ENCODE assay signal across 1 cellular context in the genomic region with DNA sequence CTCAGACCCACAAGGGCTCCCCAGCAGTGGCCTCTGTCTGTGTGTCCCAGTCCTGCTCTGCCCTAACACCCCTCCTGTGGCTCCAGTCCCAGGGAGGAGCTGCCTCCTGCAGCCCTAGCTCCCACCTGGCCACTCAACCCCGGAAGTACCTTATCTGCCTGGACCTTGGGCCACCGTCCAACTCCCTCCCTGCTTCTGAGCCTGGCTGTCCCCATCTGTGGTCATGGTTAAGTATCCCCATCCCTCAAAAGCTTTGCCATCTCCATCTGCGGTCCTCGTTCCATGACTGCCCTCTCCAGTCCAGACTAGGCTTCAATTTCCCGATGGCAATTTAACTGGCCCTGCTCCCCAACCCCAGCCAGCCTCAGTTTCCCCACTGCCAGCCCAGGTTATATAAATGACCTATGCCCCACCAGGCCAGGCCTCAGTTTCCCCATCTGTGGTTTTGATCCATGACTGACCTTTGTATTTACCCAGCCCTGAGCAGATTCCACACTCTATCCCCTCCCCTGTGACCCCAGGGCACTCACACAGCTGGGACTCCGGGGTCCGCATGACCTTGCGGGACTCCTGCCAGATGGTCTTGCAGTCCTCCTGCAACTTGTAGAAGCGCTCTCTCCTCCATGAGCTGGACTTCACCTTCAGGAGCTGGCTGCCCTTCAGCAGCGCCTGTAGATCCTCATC.
TF ChIP-seq lines count a peak whose summit lies in the region.

No MANE protein-coding gene starts in this region.

TF ChIP-seq in K562, 482 proteins besides CTCF, POLR2A, EP300 and RAD21 (continued from another document):
- TF ChIP-seq ATF3 (IDR thresholded peaks at IDR 0.05) (no peak), ATF3 (CRISPR knock-in tag; conservative IDR thresholded peaks at IDR 0.05) (no peak), KLF13 (tag; IDR thresholded peaks at IDR 0.05; ENCODE audit: borderline replicate concordance, low read depth) (no peak), SP2 (IDR thresholded peaks at IDR 0.05; ENCODE audit: extremely low read depth, low read depth, low read length, poor library complexity, severe bottlenecking) (no peak), PHTF2 (CRISPR knock-in tag; IDR thresholded peaks at IDR 0.05) (no peak), CGGBP1 (CRISPR knock-in tag; IDR thresholded peaks at IDR 0.05) (no peak), PTTG1 (tag; IDR thresholded peaks at IDR 0.05; ENCODE audit: low read depth) (no peak), OTX1 (CRISPR knock-in tag; IDR thresholded peaks at IDR 0.05) (no peak), FOS (IDR thresholded peaks at IDR 0.05; ENCODE audit: extremely low read depth, insufficient read length) (no peak), ZFPM2 (CRISPR knock-in tag; IDR thresholded peaks at IDR 0.05) (no peak), NCOA1 (IDR thresholded peaks at IDR 0.05; ENCODE audit: low read depth) (no peak), POLR3G (IDR thresholded peaks at IDR 0.05; ENCODE audit: extremely low read depth, insufficient read length, insufficient replicate concordance) (no peak), GATAD2A (IDR thresholded peaks at IDR 0.05) (no peak), ZNF253 (CRISPR knock-in tag; conservative IDR thresholded peaks at IDR 0.05) (no peak), PURB (CRISPR knock-in tag; IDR thresholded peaks at IDR 0.05; ENCODE audit: low read depth) (no peak), GTF2A2 (tag; IDR thresholded peaks at IDR 0.05) (no peak), CCAR2 (IDR thresholded peaks at IDR 0.05; ENCODE audit: low read depth, low read length) (no peak), ZBTB9 (CRISPR knock-in tag; IDR thresholded peaks at IDR 0.05) (no peak; the same call in 1 of the 2 replicates), ZNF280B (CRISPR knock-in tag; IDR thresholded peaks at IDR 0.05) (no peak), TRIM24 (IDR thresholded peaks at IDR 0.05) (no peak), MCM7 (IDR thresholded peaks at IDR 0.05) (no peak), ADNP (tag; IDR thresholded peaks at IDR 0.05) (no peak), HMG20A (CRISPR knock-in tag; conservative IDR thresholded peaks at IDR 0.05) (no peak), RAD51 (IDR thresholded peaks at IDR 0.05; ENCODE audit: borderline replicate concordance, low read depth) (no peak), ZNF77 (CRISPR knock-in tag; IDR thresholded peaks at IDR 0.05) (no peak), NCOA6 (IDR thresholded peaks at IDR 0.05) (no peak), IFI16 (CRISPR knock-in tag; IDR thresholded peaks at IDR 0.05) (no peak), ZKSCAN3 (CRISPR knock-in tag; IDR thresholded peaks at IDR 0.05) (no peak), STAT5A (IDR thresholded peaks at IDR 0.05; ENCODE audit: borderline replicate concordance, low read length) (no peak), SAFB (IDR thresholded peaks at IDR 0.05; ENCODE audit: borderline replicate concordance, low read depth, low read length) (no peak)
- TF ChIP-seq, protein P1, sequence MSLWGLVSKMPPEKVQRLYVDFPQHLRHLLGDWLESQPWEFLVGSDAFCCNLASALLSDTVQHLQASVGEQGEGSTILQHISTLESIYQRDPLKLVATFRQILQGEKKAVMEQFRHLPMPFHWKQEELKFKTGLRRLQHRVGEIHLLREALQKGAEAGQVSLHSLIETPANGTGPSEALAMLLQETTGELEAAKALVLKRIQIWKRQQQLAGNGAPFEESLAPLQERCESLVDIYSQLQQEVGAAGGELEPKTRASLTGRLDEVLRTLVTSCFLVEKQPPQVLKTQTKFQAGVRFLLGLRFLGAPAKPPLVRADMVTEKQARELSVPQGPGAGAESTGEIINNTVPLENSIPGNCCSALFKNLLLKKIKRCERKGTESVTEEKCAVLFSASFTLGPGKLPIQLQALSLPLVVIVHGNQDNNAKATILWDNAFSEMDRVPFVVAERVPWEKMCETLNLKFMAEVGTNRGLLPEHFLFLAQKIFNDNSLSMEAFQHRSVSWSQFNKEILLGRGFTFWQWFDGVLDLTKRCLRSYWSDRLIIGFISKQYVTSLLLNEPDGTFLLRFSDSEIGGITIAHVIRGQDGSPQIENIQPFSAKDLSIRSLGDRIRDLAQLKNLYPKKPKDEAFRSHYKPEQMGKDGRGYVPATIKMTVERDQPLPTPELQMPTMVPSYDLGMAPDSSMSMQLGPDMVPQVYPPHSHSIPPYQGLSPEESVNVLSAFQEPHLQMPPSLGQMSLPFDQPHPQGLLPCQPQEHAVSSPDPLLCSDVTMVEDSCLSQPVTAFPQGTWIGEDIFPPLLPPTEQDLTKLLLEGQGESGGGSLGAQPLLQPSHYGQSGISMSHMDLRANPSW (CRISPR knock-in tag; IDR thresholded peaks at IDR 0.05) = 0 out of 2 replicates have a peak, but pooled peaks have one; percentile 69
- TF ChIP-seq, protein P2, sequence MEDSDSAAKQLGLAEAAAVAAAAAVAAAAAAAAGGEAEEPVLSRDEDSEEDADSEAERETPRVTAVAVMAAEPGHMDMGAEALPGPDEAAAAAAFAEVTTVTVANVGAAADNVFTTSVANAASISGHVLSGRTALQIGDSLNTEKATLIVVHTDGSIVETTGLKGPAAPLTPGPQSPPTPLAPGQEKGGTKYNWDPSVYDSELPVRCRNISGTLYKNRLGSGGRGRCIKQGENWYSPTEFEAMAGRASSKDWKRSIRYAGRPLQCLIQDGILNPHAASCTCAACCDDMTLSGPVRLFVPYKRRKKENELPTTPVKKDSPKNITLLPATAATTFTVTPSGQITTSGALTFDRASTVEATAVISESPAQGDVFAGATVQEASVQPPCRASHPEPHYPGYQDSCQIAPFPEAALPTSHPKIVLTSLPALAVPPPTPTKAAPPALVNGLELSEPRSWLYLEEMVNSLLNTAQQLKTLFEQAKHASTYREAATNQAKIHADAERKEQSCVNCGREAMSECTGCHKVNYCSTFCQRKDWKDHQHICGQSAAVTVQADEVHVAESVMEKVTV (CRISPR knock-in tag; IDR thresholded peaks at IDR 0.05) = no peak
- TF ChIP-seq, protein P3, sequence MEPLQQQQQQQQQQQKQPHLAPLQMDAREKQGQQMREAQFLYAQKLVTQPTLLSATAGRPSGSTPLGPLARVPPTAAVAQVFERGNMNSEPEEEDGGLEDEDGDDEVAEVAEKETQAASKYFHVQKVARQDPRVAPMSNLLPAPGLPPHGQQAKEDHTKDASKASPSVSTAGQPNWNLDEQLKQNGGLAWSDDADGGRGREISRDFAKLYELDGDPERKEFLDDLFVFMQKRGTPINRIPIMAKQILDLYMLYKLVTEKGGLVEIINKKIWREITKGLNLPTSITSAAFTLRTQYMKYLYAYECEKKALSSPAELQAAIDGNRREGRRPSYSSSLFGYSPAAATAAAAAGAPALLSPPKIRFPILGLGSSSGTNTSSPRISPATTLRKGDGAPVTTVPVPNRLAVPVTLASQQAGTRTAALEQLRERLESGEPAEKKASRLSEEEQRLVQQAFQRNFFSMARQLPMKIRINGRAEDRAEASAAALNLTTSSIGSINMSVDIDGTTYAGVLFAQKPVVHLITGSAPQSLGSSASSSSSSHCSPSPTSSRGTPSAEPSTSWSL (CRISPR knock-in tag; IDR thresholded peaks at IDR 0.05; ENCODE audit: borderline replicate concordance) = no peak
- TF ChIP-seq, protein P4, sequence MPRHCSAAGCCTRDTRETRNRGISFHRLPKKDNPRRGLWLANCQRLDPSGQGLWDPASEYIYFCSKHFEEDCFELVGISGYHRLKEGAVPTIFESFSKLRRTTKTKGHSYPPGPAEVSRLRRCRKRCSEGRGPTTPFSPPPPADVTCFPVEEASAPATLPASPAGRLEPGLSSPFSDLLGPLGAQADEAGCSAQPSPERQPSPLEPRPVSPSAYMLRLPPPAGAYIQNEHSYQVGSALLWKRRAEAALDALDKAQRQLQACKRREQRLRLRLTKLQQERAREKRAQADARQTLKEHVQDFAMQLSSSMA (CRISPR knock-in tag; IDR thresholded peaks at IDR 0.05) = no peak
- TF ChIP-seq, protein P5, sequence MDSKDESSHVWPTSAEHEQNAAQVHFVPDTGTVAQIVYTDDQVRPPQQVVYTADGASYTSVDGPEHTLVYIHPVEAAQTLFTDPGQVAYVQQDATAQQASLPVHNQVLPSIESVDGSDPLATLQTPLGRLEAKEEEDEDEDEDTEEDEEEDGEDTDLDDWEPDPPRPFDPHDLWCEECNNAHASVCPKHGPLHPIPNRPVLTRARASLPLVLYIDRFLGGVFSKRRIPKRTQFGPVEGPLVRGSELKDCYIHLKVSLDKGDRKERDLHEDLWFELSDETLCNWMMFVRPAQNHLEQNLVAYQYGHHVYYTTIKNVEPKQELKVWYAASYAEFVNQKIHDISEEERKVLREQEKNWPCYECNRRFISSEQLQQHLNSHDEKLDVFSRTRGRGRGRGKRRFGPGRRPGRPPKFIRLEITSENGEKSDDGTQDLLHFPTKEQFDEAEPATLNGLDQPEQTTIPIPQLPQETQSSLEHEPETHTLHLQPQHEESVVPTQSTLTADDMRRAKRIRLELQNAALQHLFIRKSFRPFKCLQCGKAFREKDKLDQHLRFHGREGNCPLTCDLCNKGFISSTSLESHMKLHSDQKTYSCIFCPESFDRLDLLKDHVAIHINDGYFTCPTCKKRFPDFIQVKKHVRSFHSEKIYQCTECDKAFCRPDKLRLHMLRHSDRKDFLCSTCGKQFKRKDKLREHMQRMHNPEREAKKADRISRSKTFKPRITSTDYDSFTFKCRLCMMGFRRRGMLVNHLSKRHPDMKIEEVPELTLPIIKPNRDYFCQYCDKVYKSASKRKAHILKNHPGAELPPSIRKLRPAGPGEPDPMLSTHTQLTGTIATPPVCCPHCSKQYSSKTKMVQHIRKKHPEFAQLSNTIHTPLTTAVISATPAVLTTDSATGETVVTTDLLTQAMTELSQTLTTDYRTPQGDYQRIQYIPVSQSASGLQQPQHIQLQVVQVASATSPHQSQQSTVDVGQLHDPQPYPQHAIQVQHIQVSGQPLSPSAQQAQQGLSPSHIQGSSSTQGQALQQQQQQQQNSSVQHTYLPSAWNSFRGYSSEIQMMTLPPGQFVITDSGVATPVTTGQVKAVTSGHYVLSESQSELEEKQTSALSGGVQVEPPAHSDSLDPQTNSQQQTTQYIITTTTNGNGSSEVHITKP (IDR thresholded peaks at IDR 0.05; ENCODE audit: partially characterized antibody) = peak; percentile 44
